Comparison of ENCODE assay signal across 4 cellular contexts in the genomic region with DNA sequence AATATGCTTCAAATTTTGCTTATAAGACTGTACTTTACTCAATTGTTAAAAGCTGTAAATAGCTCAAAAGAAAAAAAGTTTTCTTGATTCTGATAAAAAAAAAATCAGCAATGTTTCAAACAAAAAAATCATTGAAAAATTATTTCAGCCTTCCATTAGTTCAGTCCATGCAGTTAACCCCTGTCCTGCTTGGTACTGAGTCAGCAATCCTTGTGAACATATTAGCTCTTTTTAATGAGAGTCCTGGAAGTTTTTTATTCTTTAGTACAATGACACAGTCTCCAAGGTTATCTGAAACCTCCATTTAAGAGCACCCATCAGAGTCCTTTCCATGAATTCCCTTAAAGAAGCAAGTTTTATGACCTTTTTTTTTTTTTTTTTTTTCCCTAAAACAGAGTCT.
A peak's percentile ranks its signal among the peaks of the same experiment; 100 is the strongest.
TF ChIP-seq lines count a peak whose summit lies in the region.

No MANE protein-coding gene starts in this region.

TF ChIP-seq in HepG2, 621 proteins besides CTCF, POLR2A, EP300 and RAD21:
- TF ChIP-seq MAFK (conservative IDR thresholded peaks at IDR 0.05 in 1 of 2, IDR thresholded peaks at IDR 0.05 in 1 of 2; ENCODE audit: low read length in 2 of 2) (peak; percentile 23 to 76; a peak in 2 of 4 replicates), ZNF530 (CRISPR knock-in tag; IDR thresholded peaks at IDR 0.05; ENCODE audit: low read depth) (no peak), MAFF (IDR thresholded peaks at IDR 0.05; ENCODE audit: low read depth, low read length) (peak; percentile 68)

TF ChIP-seq in HEK293T, 16 proteins besides CTCF, POLR2A, EP300 and RAD21:
- TF ChIP-seq, protein P1, sequence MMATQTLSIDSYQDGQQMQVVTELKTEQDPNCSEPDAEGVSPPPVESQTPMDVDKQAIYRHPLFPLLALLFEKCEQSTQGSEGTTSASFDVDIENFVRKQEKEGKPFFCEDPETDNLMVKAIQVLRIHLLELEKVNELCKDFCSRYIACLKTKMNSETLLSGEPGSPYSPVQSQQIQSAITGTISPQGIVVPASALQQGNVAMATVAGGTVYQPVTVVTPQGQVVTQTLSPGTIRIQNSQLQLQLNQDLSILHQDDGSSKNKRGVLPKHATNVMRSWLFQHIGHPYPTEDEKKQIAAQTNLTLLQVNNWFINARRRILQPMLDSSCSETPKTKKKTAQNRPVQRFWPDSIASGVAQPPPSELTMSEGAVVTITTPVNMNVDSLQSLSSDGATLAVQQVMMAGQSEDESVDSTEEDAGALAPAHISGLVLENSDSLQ (IDR thresholded peaks at IDR 0.05), result no peak
- TF ChIP-seq ZNF384 (IDR thresholded peaks at IDR 0.05), result 0 out of 2 replicates have a peak, but pooled peaks have one; percentile 6

TF ChIP-seq in IMR-90, 13 proteins besides CTCF, POLR2A, EP300 and RAD21:
- TF ChIP-seq FOS (IDR thresholded peaks at IDR 0.05; ENCODE audit: low read depth, low read length), result no peak
- TF ChIP-seq RCOR1 (IDR thresholded peaks at IDR 0.05; ENCODE audit: insufficient replicate concordance, low read length), result no peak
- no peak for TF ChIP-seq RFX5 (IDR thresholded peaks at IDR 0.05; ENCODE audit: low read depth, low read length)
- TF ChIP-seq, protein P2, sequence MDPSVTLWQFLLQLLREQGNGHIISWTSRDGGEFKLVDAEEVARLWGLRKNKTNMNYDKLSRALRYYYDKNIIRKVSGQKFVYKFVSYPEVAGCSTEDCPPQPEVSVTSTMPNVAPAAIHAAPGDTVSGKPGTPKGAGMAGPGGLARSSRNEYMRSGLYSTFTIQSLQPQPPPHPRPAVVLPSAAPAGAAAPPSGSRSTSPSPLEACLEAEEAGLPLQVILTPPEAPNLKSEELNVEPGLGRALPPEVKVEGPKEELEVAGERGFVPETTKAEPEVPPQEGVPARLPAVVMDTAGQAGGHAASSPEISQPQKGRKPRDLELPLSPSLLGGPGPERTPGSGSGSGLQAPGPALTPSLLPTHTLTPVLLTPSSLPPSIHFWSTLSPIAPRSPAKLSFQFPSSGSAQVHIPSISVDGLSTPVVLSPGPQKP (IDR thresholded peaks at IDR 0.05; ENCODE audit: borderline replicate concordance, low read depth, low read length), result no peak
- peak; percentile 75 for TF ChIP-seq MAFK (IDR thresholded peaks at IDR 0.05; ENCODE audit: low read depth, low read length)
- no peak for TF ChIP-seq BHLHE40 (IDR thresholded peaks at IDR 0.05; ENCODE audit: low read depth, low read length)
- TF ChIP-seq, protein P3, sequence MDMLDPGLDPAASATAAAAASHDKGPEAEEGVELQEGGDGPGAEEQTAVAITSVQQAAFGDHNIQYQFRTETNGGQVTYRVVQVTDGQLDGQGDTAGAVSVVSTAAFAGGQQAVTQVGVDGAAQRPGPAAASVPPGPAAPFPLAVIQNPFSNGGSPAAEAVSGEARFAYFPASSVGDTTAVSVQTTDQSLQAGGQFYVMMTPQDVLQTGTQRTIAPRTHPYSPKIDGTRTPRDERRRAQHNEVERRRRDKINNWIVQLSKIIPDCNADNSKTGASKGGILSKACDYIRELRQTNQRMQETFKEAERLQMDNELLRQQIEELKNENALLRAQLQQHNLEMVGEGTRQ (IDR thresholded peaks at IDR 0.05; ENCODE audit: low read depth, low read length), result no peak
- TF ChIP-seq MXI1 (IDR thresholded peaks at IDR 0.05; ENCODE audit: borderline replicate concordance, low read depth, low read length), result no peak
TF ChIP-seq in IMR-90: peak in this region for 1.

TF ChIP-seq in K562, 482 proteins besides CTCF, POLR2A, EP300 and RAD21:
- TF ChIP-seq ZNF316 (IDR thresholded peaks at IDR 0.05) (peak; percentile 46; the same call in 1 of the 2 replicates), MAFF (IDR thresholded peaks at IDR 0.05; ENCODE audit: low read length) (peak; percentile 17; the same call in 1 of the 2 replicates), SLC30A9 (CRISPR knock-in tag; IDR thresholded peaks at IDR 0.05) (no peak), C11orf30 (IDR thresholded peaks at IDR 0.05; ENCODE audit: low read depth) (peak; percentile 38; the same call in 1 of the 2 replicates), LARP7 (IDR thresholded peaks at IDR 0.05) (no peak), MAFK (IDR thresholded peaks at IDR 0.05; ENCODE audit: low read length) (peak; percentile 31; the same call in 1 of the 2 replicates)
- TF ChIP-seq, protein P4, sequence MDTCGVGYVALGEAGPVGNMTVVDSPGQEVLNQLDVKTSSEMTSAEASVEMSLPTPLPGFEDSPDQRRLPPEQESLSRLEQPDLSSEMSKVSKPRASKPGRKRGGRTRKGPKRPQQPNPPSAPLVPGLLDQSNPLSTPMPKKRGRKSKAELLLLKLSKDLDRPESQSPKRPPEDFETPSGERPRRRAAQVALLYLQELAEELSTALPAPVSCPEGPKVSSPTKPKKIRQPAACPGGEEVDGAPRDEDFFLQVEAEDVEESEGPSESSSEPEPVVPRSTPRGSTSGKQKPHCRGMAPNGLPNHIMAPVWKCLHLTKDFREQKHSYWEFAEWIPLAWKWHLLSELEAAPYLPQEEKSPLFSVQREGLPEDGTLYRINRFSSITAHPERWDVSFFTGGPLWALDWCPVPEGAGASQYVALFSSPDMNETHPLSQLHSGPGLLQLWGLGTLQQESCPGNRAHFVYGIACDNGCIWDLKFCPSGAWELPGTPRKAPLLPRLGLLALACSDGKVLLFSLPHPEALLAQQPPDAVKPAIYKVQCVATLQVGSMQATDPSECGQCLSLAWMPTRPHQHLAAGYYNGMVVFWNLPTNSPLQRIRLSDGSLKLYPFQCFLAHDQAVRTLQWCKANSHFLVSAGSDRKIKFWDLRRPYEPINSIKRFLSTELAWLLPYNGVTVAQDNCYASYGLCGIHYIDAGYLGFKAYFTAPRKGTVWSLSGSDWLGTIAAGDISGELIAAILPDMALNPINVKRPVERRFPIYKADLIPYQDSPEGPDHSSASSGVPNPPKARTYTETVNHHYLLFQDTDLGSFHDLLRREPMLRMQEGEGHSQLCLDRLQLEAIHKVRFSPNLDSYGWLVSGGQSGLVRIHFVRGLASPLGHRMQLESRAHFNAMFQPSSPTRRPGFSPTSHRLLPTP (IDR thresholded peaks at IDR 0.05; ENCODE audit: borderline replicate concordance, extremely low read depth, insufficient read length), result no peak
- TF ChIP-seq, protein P5, sequence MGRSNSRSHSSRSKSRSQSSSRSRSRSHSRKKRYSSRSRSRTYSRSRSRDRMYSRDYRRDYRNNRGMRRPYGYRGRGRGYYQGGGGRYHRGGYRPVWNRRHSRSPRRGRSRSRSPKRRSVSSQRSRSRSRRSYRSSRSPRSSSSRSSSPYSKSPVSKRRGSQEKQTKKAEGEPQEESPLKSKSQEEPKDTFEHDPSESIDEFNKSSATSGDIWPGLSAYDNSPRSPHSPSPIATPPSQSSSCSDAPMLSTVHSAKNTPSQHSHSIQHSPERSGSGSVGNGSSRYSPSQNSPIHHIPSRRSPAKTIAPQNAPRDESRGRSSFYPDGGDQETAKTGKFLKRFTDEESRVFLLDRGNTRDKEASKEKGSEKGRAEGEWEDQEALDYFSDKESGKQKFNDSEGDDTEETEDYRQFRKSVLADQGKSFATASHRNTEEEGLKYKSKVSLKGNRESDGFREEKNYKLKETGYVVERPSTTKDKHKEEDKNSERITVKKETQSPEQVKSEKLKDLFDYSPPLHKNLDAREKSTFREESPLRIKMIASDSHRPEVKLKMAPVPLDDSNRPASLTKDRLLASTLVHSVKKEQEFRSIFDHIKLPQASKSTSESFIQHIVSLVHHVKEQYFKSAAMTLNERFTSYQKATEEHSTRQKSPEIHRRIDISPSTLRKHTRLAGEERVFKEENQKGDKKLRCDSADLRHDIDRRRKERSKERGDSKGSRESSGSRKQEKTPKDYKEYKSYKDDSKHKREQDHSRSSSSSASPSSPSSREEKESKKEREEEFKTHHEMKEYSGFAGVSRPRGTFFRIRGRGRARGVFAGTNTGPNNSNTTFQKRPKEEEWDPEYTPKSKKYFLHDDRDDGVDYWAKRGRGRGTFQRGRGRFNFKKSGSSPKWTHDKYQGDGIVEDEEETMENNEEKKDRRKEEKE (IDR thresholded peaks at IDR 0.05; ENCODE audit: borderline replicate concordance in 1 of 2, control insufficient read depth in 1 of 2, low read depth in 2 of 2, low read length in 1 of 2), result no peak
